In genomic region chr14:76883437-76883836, GRCh38 we compare ENCODE assay signal across 22 cellular contexts. TPM values are rescaled to one million over a fixed set of nuclear protein-coding genes. Genes with fewer than 3 reads are reported as not detected.
DNase-seq lines count a peak whose midpoint lies in the region; ATAC-seq, FAIRE-seq and TF ChIP-seq lines count a peak whose summit lies in the region.
"Had no signal": no experiment of that assay in that cellular context is flagged by ENCODE, and none has a peak within 500 bp of the region (broad histone marks: within the 10 kb centered on the region; RNA-seq: fewer than 3 reads in every experiment).

No MANE protein-coding gene starts in this region.

- H3K27me3 ChIP-seq in BLaER1 treated with 17β-estradiol and CSF1 and Interleukin-3, amounts not matched to agents 10 nM and 100 nM: no peaks in the 10 kb centered on the region
- no peaks in the 10 kb centered on the region for H3K27me3 ChIP-seq in astrocyte (ENCODE audit: insufficient read depth, low read length)
- H3K27me3 ChIP-seq in neural progenitor cell: no peaks in the 10 kb centered on the region
- no peaks in the 10 kb centered on the region for H3K27me3 ChIP-seq in endodermal cell (ENCODE audit: control insufficient read depth, insufficient read depth, low read length, poor library complexity, severe bottlenecking)
- H3K27me3 ChIP-seq in body of pancreas: no peaks in the 10 kb centered on the region
- H3K27me3 ChIP-seq: MG63 had no signal

- DNase-seq in Jurkat, Clone E6-1 (ENCODE audit: low read depth, low spot score): peak; percentile 72
- DNase-seq in astrocyte (ENCODE audit: low read depth) (no peak), neural progenitor cell (ENCODE audit: low spot score) (no peak), AG08395 (ENCODE audit: low spot score) (no peak), endodermal cell (no peak), body of pancreas (no peak)
- DNase-seq: CD8-positive, alpha-beta T cell; MG63; NCI-H1417; NCI-H1694 treated with DMSO at 0.1 percent for 48 hours; NCI-H2081 treated with DMSO at 0.1 percent for 48 hours; NCI-H2171 treated with DMSO at 0.1 percent for 48 hours; NCI-H526; PC-9; SIG-M5 had no signal

- ATAC-seq in body of pancreas: no peak
- ATAC-seq: CD8-positive, alpha-beta T cell had no signal

- H3K9me3 Mint-ChIP-seq in astrocyte (ENCODE audit: unreplicated experiment): peaks cover 2% of the 10 kb centered on the region
- H3K9me3 Mint-ChIP-seq in neural progenitor cell: peaks cover 2% of the 10 kb centered on the region
- H3K9me3 Mint-ChIP-seq in endodermal cell: no peaks in the 10 kb centered on the region
- H3K9me3 Mint-ChIP-seq: CD8-positive, alpha-beta T cell had no signal

- peaks cover 7 to 18% (median 14%) of the 10 kb centered on the region in 10 experiments; a peak in 19 of 20 replicates for H3K4me1 ChIP-seq in BLaER1 treated with 17β-estradiol and CSF1 and Interleukin-3, amounts not matched to agents 10 nM and 100 nM
- H3K4me1 ChIP-seq in astrocyte (ENCODE audit: insufficient read depth, low read length): no peaks in the 10 kb centered on the region
- peaks cover 4% of the 10 kb centered on the region for H3K4me1 ChIP-seq in neural progenitor cell
- H3K4me1 ChIP-seq in endodermal cell (ENCODE audit: control insufficient read depth, insufficient read depth, low read length): peaks cover 5% of the 10 kb centered on the region
- no peaks in the 10 kb centered on the region for H3K4me1 ChIP-seq in body of pancreas

- H2AFZ ChIP-seq in astrocyte (ENCODE audit: low read depth, low read length) (no peak overlapping the region), neural progenitor cell (replicated peaks) (no peak overlapping the region)
- H2AFZ ChIP-seq: PC-9 had no signal

- 80 to 94% methylated on average over 2 to 5 of the region's 6 CpGs for whole genome bisulfite sequencing in endodermal cell (ENCODE audit: insufficient coverage in 1 of 2, insufficient read length in 1 of 2), 2 experiments
- 69 to 79% methylated on average over 5 to 6 of the region's 6 CpGs for WGBS in body of pancreas, 2 donors

- H3K4me3 Mint-ChIP-seq in astrocyte (ENCODE audit: unreplicated experiment): no peak overlapping the region
- H3K4me3 Mint-ChIP-seq in neural progenitor cell: no peak overlapping the region
- H3K4me3 Mint-ChIP-seq in endodermal cell: no peak overlapping the region
- H3K4me3 Mint-ChIP-seq: CD8-positive, alpha-beta T cell had no signal

- peak overlapping the region in 8 of 11 experiments; percentile 24 to 54 (median 45); a peak in 14 of 22 replicates for H3K4me2 ChIP-seq in BLaER1 treated with 17β-estradiol and CSF1 and Interleukin-3, amounts not matched to agents 10 nM and 100 nM
- H3K4me2 ChIP-seq in astrocyte (ENCODE audit: low read length): no peak overlapping the region
- no peak overlapping the region for H3K4me2 ChIP-seq in neural progenitor cell
- H3K4me2 ChIP-seq: PC-9, SK-N-SH had no signal

- H3K27ac Mint-ChIP-seq in astrocyte (ENCODE audit: unreplicated experiment): peak overlapping the region; percentile 11
- H3K27ac Mint-ChIP-seq in neural progenitor cell: peak overlapping the region; percentile 89
- H3K27ac Mint-ChIP-seq in endodermal cell: no peak overlapping the region
- H3K27ac Mint-ChIP-seq: CD8-positive, alpha-beta T cell had no signal

- no peak for FAIRE-seq in astrocyte (lab: Jason Lieb, UNC)
- FAIRE-seq: G401.6, GM12892 had no signal

- H3K4me1 Mint-ChIP-seq in astrocyte (ENCODE audit: low read depth, unreplicated experiment): peaks cover 2% of the 10 kb centered on the region
- peaks cover 7% of the 10 kb centered on the region for H3K4me1 Mint-ChIP-seq in neural progenitor cell
- H3K4me1 Mint-ChIP-seq in endodermal cell: no peaks in the 10 kb centered on the region

- intact Hi-C loops in body of pancreas (cut with DNase I): loop anchor here (5.0 kb wide), 1 partner anchor 59 kb away; no protein-coding TSS in a partner anchor

- peak overlapping the region in 2 of 11 experiments; percentile 22 to 28; a peak in 2 of 22 replicates for H3K27ac ChIP-seq in BLaER1 treated with 17β-estradiol and CSF1 and Interleukin-3, amounts not matched to agents 10 nM and 100 nM
- no peak overlapping the region for H3K27ac ChIP-seq in astrocyte (ENCODE audit: low read depth, low read length)
- H3K27ac ChIP-seq in neural progenitor cell: no peak overlapping the region
- H3K27ac ChIP-seq in endodermal cell (ENCODE audit: low read depth, low read length): no peak overlapping the region
- no peak overlapping the region for H3K27ac ChIP-seq in body of pancreas
- H3K27ac ChIP-seq: PC-9, RWPE1 had no signal

- H3K36me3 ChIP-seq in BLaER1 treated with 17β-estradiol and CSF1 and Interleukin-3, amounts not matched to agents 10 nM and 100 nM: no peaks in the 10 kb centered on the region
- H3K36me3 ChIP-seq in astrocyte (ENCODE audit: insufficient read depth, low read length) (no peaks in the 10 kb centered on the region), neural progenitor cell (no peaks in the 10 kb centered on the region), endodermal cell (ENCODE audit: control insufficient read depth, insufficient read depth, low read length) (no peaks in the 10 kb centered on the region), body of pancreas (replicated peaks in 1 of 2; ENCODE audit: insufficient read depth in 1 of 2, low read depth in 2 of 2) (no peaks in the 10 kb centered on the region)
- H3K36me3 ChIP-seq: MG63 had no signal

- H3K9me3 ChIP-seq in BLaER1 treated with 17β-estradiol and CSF1 and Interleukin-3, amounts not matched to agents 10 nM and 100 nM (replicated peaks in 1 of 11): no peaks in the 10 kb centered on the region
- H3K9me3 ChIP-seq in astrocyte (ENCODE audit: insufficient read depth, low read depth, low read length) (no peaks in the 10 kb centered on the region), neural progenitor cell (ENCODE audit: low read depth) (no peaks in the 10 kb centered on the region), endodermal cell (ENCODE audit: control insufficient read depth, low read length) (no peaks in the 10 kb centered on the region), body of pancreas (no peaks in the 10 kb centered on the region)
- H3K9me3 ChIP-seq: MG63, SK-N-SH had no signal

- H3K9ac ChIP-seq in BLaER1 treated with 17β-estradiol and CSF1 and Interleukin-3, amounts not matched to agents 10 nM and 100 nM: no peak overlapping the region
- no peak overlapping the region for H3K9ac ChIP-seq in astrocyte (ENCODE audit: low read length)
- no peak overlapping the region for H3K9ac ChIP-seq in neural progenitor cell
- no peak overlapping the region for H3K9ac ChIP-seq in endodermal cell (ENCODE audit: extremely low read depth, low read length, poor library complexity, severe bottlenecking)
- H3K9ac ChIP-seq: SK-N-SH had no signal

- TF ChIP-seq POLR2A in body of pancreas (IDR thresholded peaks at IDR 0.05): no peak

- H3K79me2 ChIP-seq in astrocyte (ENCODE audit: insufficient read depth, low read length): no peaks in the 10 kb centered on the region
- H3K79me2 ChIP-seq in neural progenitor cell (ENCODE audit: low read depth): no peaks in the 10 kb centered on the region

- TF ChIP-seq CTCF in astrocyte (IDR thresholded peaks at IDR 0.05; ENCODE audit: insufficient read depth, low read depth, low read length): no peak
- no peak for TF ChIP-seq CTCF in neural progenitor cell (IDR thresholded peaks at IDR 0.05)
- TF ChIP-seq CTCF in endodermal cell (conservative IDR thresholded peaks at IDR 0.05): no peak
- no peak for TF ChIP-seq CTCF in body of pancreas (IDR thresholded peaks at IDR 0.05)

- no peaks in the 10 kb centered on the region for H4K20me1 ChIP-seq in BLaER1 treated with 17β-estradiol and CSF1 and Interleukin-3, amounts not matched to agents 10 nM and 100 nM
- H4K20me1 ChIP-seq in astrocyte (ENCODE audit: insufficient read depth, low read length) (no peaks in the 10 kb centered on the region), neural progenitor cell (ENCODE audit: low read depth) (no peaks in the 10 kb centered on the region)

- H3K4me3 ChIP-seq in BLaER1 treated with 17β-estradiol and CSF1 and Interleukin-3, amounts not matched to agents 10 nM and 100 nM: no peak overlapping the region
- no peak overlapping the region for H3K4me3 ChIP-seq in Jurkat, Clone E6-1 (ENCODE audit: low read length)
- H3K4me3 ChIP-seq in astrocyte (ENCODE audit: insufficient read depth, low read depth, low read length) (no peak overlapping the region), neural progenitor cell (no peak overlapping the region), endodermal cell (ENCODE audit: low read length) (no peak overlapping the region), body of pancreas (no peak overlapping the region)
- H3K4me3 ChIP-seq: MG63, PC-9 had no signal

- no peaks in the 10 kb centered on the region for H3F3A ChIP-seq in neural progenitor cell (ENCODE audit: low read depth)

- no peaks in the 10 kb centered on the region for H3K36me3 Mint-ChIP-seq in astrocyte (ENCODE audit: low read depth, unreplicated experiment)
- H3K36me3 Mint-ChIP-seq in neural progenitor cell: no peaks in the 10 kb centered on the region
- no peaks in the 10 kb centered on the region for H3K36me3 Mint-ChIP-seq in endodermal cell (ENCODE audit: low read depth)
- H3K36me3 Mint-ChIP-seq: CD8-positive, alpha-beta T cell had no signal

- H3K27me3 Mint-ChIP-seq in astrocyte (ENCODE audit: low read depth, unreplicated experiment) (peaks cover 25% of the 10 kb centered on the region), neural progenitor cell (ENCODE audit: insufficient read depth, low read depth) (peaks cover 11% of the 10 kb centered on the region), endodermal cell (ENCODE audit: insufficient read depth) (peaks cover 2% of the 10 kb centered on the region)

RNA-seq across cellular contexts. Expression of gene LRRC74A, which starts 57.2 kb away (rescaled TPM):
- polyA plus RNA-seq in Jurkat, Clone E6-1 (2012; ENCODE audit: insufficient read depth, insufficient read length): not detected
- total RNA-seq in astrocyte: not detected in 2 replicates
- not detected in 2 replicates for total RNA-seq in neural progenitor cell (ENCODE audit: low replicate concordance)
- not detected for total RNA-seq in endodermal cell
- polyA plus RNA-seq in endodermal cell (2013, experiment 1 of 2): not detected
- polyA plus RNA-seq in endodermal cell (2013, experiment 2 of 2): not detected
- not detected for total RNA-seq in body of pancreas
- total RNA-seq: CD8-positive, alpha-beta T cell; H4; LHCN-M2; PC-9 had no signal
- polyA plus RNA-seq: SK-N-SH had no signal

Comparison
In these comparisons a context has a peak if more than half of its experiments do, and no peak if none do; other contexts are left out.
1. H3K4me2 ChIP-seq: peak in BLaER1 treated with 17β-estradiol and CSF1 and Interleukin-3, amounts not matched to agents 10 nM and 100 nM (8 of 11); none in astrocyte (single experiment) and neural progenitor cell (single experiment).